10 cellular contexts compared by ENCODE assay signal in genomic region chr3:134330895-134331810, GRCh38. TPM values are rescaled to one million over a fixed set of nuclear protein-coding genes. Genes with fewer than 3 reads are reported as not detected.
DNase-seq lines count a peak whose midpoint lies in the region; ATAC-seq, FAIRE-seq and TF ChIP-seq lines count a peak whose summit lies in the region.
"Had no signal": no experiment of that assay in that cellular context is flagged by ENCODE, and none has a peak within 500 bp of the region (broad histone marks: within the 10 kb centered on the region; RNA-seq: fewer than 3 reads in every experiment).

No MANE protein-coding gene starts in this region.

- TF ChIP-seq CTCF in coronary artery (IDR thresholded peaks at IDR 0.05) (no peak), upper lobe of right lung (IDR thresholded peaks at IDR 0.05) (no peak), OCI-LY7 (conservative IDR thresholded peaks at IDR 0.05; ENCODE audit: low read length) (no peak)

- no peak for FAIRE-seq in GM19239 (lab: Jason Lieb, UNC)

- peak overlapping the region; percentile 85 to 96 for H3K27ac ChIP-seq in coronary artery
- H3K27ac ChIP-seq in upper lobe of right lung = peak overlapping the region; percentile 76
- H3K27ac ChIP-seq in OCI-LY7 (ENCODE audit: low read depth, low read length, poor library complexity, severe bottlenecking) = no peak overlapping the region
- H3K27ac ChIP-seq: 22Rv1 had no signal

- intact Hi-C loops in upper lobe of right lung (cut with DNase I) (no loop called here), OCI-LY7 (cut with micrococcal nuclease; ENCODE audit: unreplicated experiment) (no loop called here)

- ATAC-seq in upper lobe of right lung = peak; percentile 78
- no peak for ATAC-seq in GM19455 (IDR thresholded peaks at IDR 0.05; ENCODE audit: unreplicated experiment)

- H3K4me1 ChIP-seq in upper lobe of right lung = peaks cover 80% of the 10 kb centered on the region
- no peaks in the 10 kb centered on the region for H3K4me1 ChIP-seq in OCI-LY7 (ENCODE audit: insufficient read depth, low read length, poor library complexity, severe bottlenecking)

- H3K27me3 ChIP-seq in upper lobe of right lung = no peaks in the 10 kb centered on the region

- no peaks in the 10 kb centered on the region for H3K36me3 ChIP-seq in upper lobe of right lung
- no peaks in the 10 kb centered on the region for H3K36me3 ChIP-seq in OCI-LY7 (ENCODE audit: insufficient read depth, low read length)

- no peaks in the 10 kb centered on the region for H3K9me3 ChIP-seq in upper lobe of right lung
- H3K9me3 ChIP-seq in OCI-LY7 (ENCODE audit: low read length) = no peaks in the 10 kb centered on the region

- no peak overlapping the region for H2AFZ ChIP-seq in OCI-LY7 (ENCODE audit: low read length)

- CTCF ChIA-PET in OCI-LY7 (lab: Charles Lee; ENCODE audit: unreplicated experiment) = no interaction called here

- POLR2A ChIA-PET in OCI-LY7 (lab: Charles Lee) = no interaction called here

- H3K9me2 ChIP-seq in OCI-LY7 (ENCODE audit: insufficient read depth, low read length) = no peaks in the 10 kb centered on the region

- H3K4me3 ChIP-seq in coronary artery (peak overlapping the region; percentile 29), upper lobe of right lung (no peak overlapping the region), OCI-LY7 (ENCODE audit: low read depth, low read length, poor library complexity, severe bottlenecking) (no peak overlapping the region)

- no TSS peak for BruUV-seq in OCI-LY7 (replicated peaks; lab: Mats Ljungman, UMichigan)

- DNase-seq in activated effector memory CD4-positive, alpha-beta T cell treated with anti-CD3 and anti-CD28 coated beads, Interleukin-2, amount 50 U/mL, for 16 hours = peak; percentile 47
- no peak for DNase-seq in activated effector memory CD4-positive, alpha-beta T cell treated with Interleukin-2 at 50 U/mL for 16 hours
- DNase-seq in coronary artery (ENCODE audit: low spot score) (peak; percentile 81), mesenteric fat pad (ENCODE audit: low spot score) (peak; percentile 73), upper lobe of right lung (no peak), OCI-LY7 (ENCODE audit: low spot score) (no peak), GM19239 (ENCODE audit: insufficient read length, low spot score) (no peak)
- DNase-seq: NCI-H1694 treated with DMSO at 0.1 percent for 48 hours had no signal

- no peaks in the 10 kb centered on the region for H3K79me2 ChIP-seq in OCI-LY7 (ENCODE audit: insufficient read depth, low read depth, low read length)

- no peaks in the 10 kb centered on the region for H4K20me1 ChIP-seq in OCI-LY7 (ENCODE audit: insufficient read depth, low read length)

- H3K4me2 ChIP-seq in OCI-LY7 (ENCODE audit: low read length) = no peak overlapping the region

RNA-seq across cellular contexts. Expression of gene AMOTL2, which starts 43.1 kb away (rescaled TPM):
- total RNA-seq in mesenteric fat pad (272 TPM), upper lobe of right lung (119 TPM), OCI-LY7 (2022) (not detected in 2 replicates)
- not detected in 2 replicates for total RNA-seq in OCI-LY7 (2014; rRNA removed; shearing (Covaris generic))

Comparison
In these comparisons a context has a peak if more than half of its experiments do, and no peak if none do; other contexts are left out.
1. DNase-seq: peak in activated effector memory CD4-positive, alpha-beta T cell treated with anti-CD3 and anti-CD28 coated beads, Interleukin-2, amount 50 U/mL, for 16 hours (single experiment), coronary artery (single experiment) and mesenteric fat pad (single experiment); none in activated effector memory CD4-positive, alpha-beta T cell treated with Interleukin-2 at 50 U/mL for 16 hours (single experiment), upper lobe of right lung (single experiment), OCI-LY7 (single experiment) and GM19239 (single experiment).
2. RNA of gene AMOTL2, which starts 43.1 kb away (total RNA-seq): 272 TPM in mesenteric fat pad (single experiment) and 119 TPM in upper lobe of right lung (single experiment); not detected in OCI-LY7; every median in the first group is over 100 times any median in the second.